Comparison of ENCODE assay signal across 24 cellular contexts in genomic region chr4:19239565-19239964, GRCh38.
DNase-seq lines count a peak whose midpoint lies in the region; ATAC-seq, FAIRE-seq and TF ChIP-seq lines count a peak whose summit lies in the region.
"Had no signal": no experiment of that assay in that cellular context is flagged by ENCODE, and none has a peak within 500 bp of the region (broad histone marks: within the 10 kb centered on the region; RNA-seq: fewer than 3 reads in every experiment).

No MANE protein-coding gene starts in this region.

- DNase-seq in A673 (ENCODE audit: low spot score) (peak; percentile 16), HT1080 (ENCODE audit: low read depth) (peak; percentile 82), astrocyte of the cerebellum (ENCODE audit: low read depth) (peak; percentile 15), glomerular visceral epithelial cell (ENCODE audit: extremely low spot score) (peak; percentile 35), Caco-2 (no peak), kidney (no peak), COLO829 (ENCODE audit: low spot score) (no peak)
- DNase-seq: 8988T; activated CD4-positive, alpha-beta memory T cell treated with anti-CD3 and anti-CD28 coated beads, Interleukin-2, amount 10 ng/mL, durations not matched to agents 7 days and 5 days; activated naive CD8-positive, alpha-beta T cell treated with anti-CD3 and anti-CD28 coated beads for 36 hours; activated T-cell treated with anti-CD3 and anti-CD28 coated beads, Interleukin-2, amount 50 U/mL, for 24 hours; C1 segment of cervical spinal cord; cerebellar nuclear complex; hypothalamus; midbrain; NCI-H2029; NCI-H524; nephron progenitor cell; SHP77 treated with DMSO at 0.1 percent for 48 hours; T-helper 2 cell had no signal

- no peak for FAIRE-seq in kidney (lab: Jason Lieb, UNC)
- FAIRE-seq: H1, K562 had no signal

- no peak overlapping the region for H3K9ac ChIP-seq in kidney (ENCODE audit: low read length in 2 of 2)

- intact Hi-C loops in A673 (cut with micrococcal nuclease; ENCODE audit: unreplicated experiment): no loop called here
- intact Hi-C loops in Caco-2 (cut with micrococcal nuclease; ENCODE audit: unreplicated experiment): no loop called here
- intact Hi-C loops in kidney (cut with DNase I): no loop called here

- H3K27me3 Mint-ChIP-seq in Caco-2 (ENCODE audit: insufficient read depth, unreplicated experiment): peaks cover 2% of the 10 kb centered on the region
- H3K27me3 Mint-ChIP-seq: activated CD4-positive, alpha-beta memory T cell treated with anti-CD3 and anti-CD28 coated beads, Interleukin-2, amount 10 ng/mL, durations not matched to agents 7 days and 5 days; activated naive CD8-positive, alpha-beta T cell treated with anti-CD3 and anti-CD28 coated beads for 36 hours; activated T-cell treated with anti-CD3 and anti-CD28 coated beads, Interleukin-2, amount 50 U/mL, for 24 hours had no signal

- H3K27me3 ChIP-seq in A673 (replicated peaks; ENCODE audit: insufficient read depth, low read depth, low read length, poor library complexity) (no peaks in the 10 kb centered on the region), Caco-2 (replicated peaks; ENCODE audit: control insufficient read depth, insufficient read depth, low read length) (no peaks in the 10 kb centered on the region)

- H3K4me3 ChIP-seq in A673 (ENCODE audit: low read depth, low read length, poor library complexity, severe bottlenecking) (no peak overlapping the region), astrocyte of the cerebellum (ENCODE audit: low read depth, low read length) (no peak overlapping the region), Caco-2 (ENCODE audit: low read depth, low read length) (no peak overlapping the region), kidney (ENCODE audit: low read length in 2 of 2) (no peak overlapping the region)
- H3K4me3 ChIP-seq: K562 had no signal

- CTCF ChIA-PET in A673 (lab: Charles Lee) (no interaction called here), Caco-2 (lab: Charles Lee) (no interaction called here)

- H3K4me3 Mint-ChIP-seq in Caco-2 (ENCODE audit: unreplicated experiment): no peak overlapping the region
- H3K4me3 Mint-ChIP-seq: activated CD4-positive, alpha-beta memory T cell treated with anti-CD3 and anti-CD28 coated beads, Interleukin-2, amount 10 ng/mL, durations not matched to agents 7 days and 5 days; activated naive CD8-positive, alpha-beta T cell treated with anti-CD3 and anti-CD28 coated beads for 36 hours; activated T-cell treated with anti-CD3 and anti-CD28 coated beads, Interleukin-2, amount 50 U/mL, for 24 hours; nephron progenitor cell; WTC11 had no signal

- no peaks in the 10 kb centered on the region for H3K9me3 Mint-ChIP-seq in Caco-2 (ENCODE audit: unreplicated experiment)
- H3K9me3 Mint-ChIP-seq: nephron progenitor cell, WTC11 had no signal

- in situ Hi-C loops in astrocyte of the cerebellum (cut with HindIII; ENCODE audit: low sequenced_read_pairs): no loop called here

- H3K36me3 ChIP-seq in A673 (ENCODE audit: insufficient read depth, low read length, poor library complexity, severe bottlenecking): no peaks in the 10 kb centered on the region
- H3K36me3 ChIP-seq in Caco-2 (ENCODE audit: control insufficient read depth, insufficient read depth, low read length): no peaks in the 10 kb centered on the region
- H3K36me3 ChIP-seq in kidney (ENCODE audit: control insufficient read depth in 1 of 2, insufficient read depth in 2 of 2, low read length in 2 of 2): no peaks in the 10 kb centered on the region

- no peak overlapping the region for H3K27ac Mint-ChIP-seq in Caco-2 (ENCODE audit: unreplicated experiment)
- H3K27ac Mint-ChIP-seq: activated CD4-positive, alpha-beta memory T cell treated with anti-CD3 and anti-CD28 coated beads, Interleukin-2, amount 10 ng/mL, durations not matched to agents 7 days and 5 days; activated naive CD8-positive, alpha-beta T cell treated with anti-CD3 and anti-CD28 coated beads for 36 hours; activated T-cell treated with anti-CD3 and anti-CD28 coated beads, Interleukin-2, amount 50 U/mL, for 24 hours; nephron progenitor cell; WTC11 had no signal

- no peaks in the 10 kb centered on the region for H3K4me1 ChIP-seq in A673 (ENCODE audit: insufficient read depth, low read length, poor library complexity, severe bottlenecking)
- H3K4me1 ChIP-seq in Caco-2: no peaks in the 10 kb centered on the region
- no peaks in the 10 kb centered on the region for H3K4me1 ChIP-seq in kidney (ENCODE audit: control insufficient read depth in 1 of 2, insufficient read depth in 1 of 2, low read depth in 1 of 2, low read length in 2 of 2)

- H3K9me3 ChIP-seq in A673 (ENCODE audit: low read depth, low read length, poor library complexity, severe bottlenecking) (no peaks in the 10 kb centered on the region), Caco-2 (no peaks in the 10 kb centered on the region), kidney (ENCODE audit: control insufficient read depth in 1 of 2, low read length in 2 of 2) (no peaks in the 10 kb centered on the region)

- no peak for ATAC-seq in GM21360 (IDR thresholded peaks at IDR 0.05; ENCODE audit: unreplicated experiment)
- ATAC-seq: K562, WTC11 had no signal

- no peaks in the 10 kb centered on the region for H3K36me3 Mint-ChIP-seq in Caco-2 (ENCODE audit: insufficient read depth, unreplicated experiment)
- H3K36me3 Mint-ChIP-seq: activated naive CD8-positive, alpha-beta T cell treated with anti-CD3 and anti-CD28 coated beads for 36 hours; WTC11 had no signal

- TF ChIP-seq CTCF in A673 (conservative IDR thresholded peaks at IDR 0.05; ENCODE audit: low read depth, low read length) (no peak), astrocyte of the cerebellum (IDR thresholded peaks at IDR 0.05; ENCODE audit: low read depth, low read length, missing control alignments) (no peak), Caco-2 (IDR thresholded peaks at IDR 0.05; ENCODE audit: insufficient read depth in 1 of 2, low read depth in 1 of 2, low read length in 1 of 2, severe bottlenecking in 1 of 2, unreplicated experiment in 1 of 2) (no peak), kidney (IDR thresholded peaks at IDR 0.05; ENCODE audit: borderline replicate concordance, extremely low read depth, insufficient read depth) (no peak)

- H3K27ac ChIP-seq in A673 (ENCODE audit: low read depth, low read length, poor library complexity, severe bottlenecking) (no peak overlapping the region), kidney (ENCODE audit: low read depth in 2 of 2, low read length in 2 of 2) (no peak overlapping the region)

- H3K4me1 Mint-ChIP-seq in Caco-2 (ENCODE audit: low read depth, unreplicated experiment): peaks cover 7% of the 10 kb centered on the region
- H3K4me1 Mint-ChIP-seq: activated CD4-positive, alpha-beta memory T cell treated with anti-CD3 and anti-CD28 coated beads, Interleukin-2, amount 10 ng/mL, durations not matched to agents 7 days and 5 days; activated naive CD8-positive, alpha-beta T cell treated with anti-CD3 and anti-CD28 coated beads for 36 hours; nephron progenitor cell had no signal

- POLR2A ChIA-PET in A673 (lab: Charles Lee; ENCODE audit: low non-redundant PET) (no interaction called here), Caco-2 (lab: Charles Lee) (no interaction called here)

- no TSS peak for BruUV-seq in A673 (replicated peaks; lab: Mats Ljungman, UMichigan)
- no TSS peak for BruUV-seq in Caco-2 (replicated peaks; lab: Mats Ljungman, UMichigan)

Comparison
In these comparisons a context has a peak if more than half of its experiments do, and no peak if none do; other contexts are left out.
1. DNase-seq: peak in A673 (single experiment), HT1080 (single experiment), astrocyte of the cerebellum (single experiment) and glomerular visceral epithelial cell (single experiment); none in Caco-2 (0 of 2), kidney (single experiment) and COLO829 (single experiment).